In genomic region chr11:80925291-80925690, GRCh38 we compare ENCODE assay signal across 21 cellular contexts.
A peak's percentile ranks its signal among the peaks of the same experiment; 100 is the strongest.
DNase-seq lines count a peak whose midpoint lies in the region; ATAC-seq and TF ChIP-seq lines count a peak whose summit lies in the region.
"Had no signal": no experiment of that assay in that cellular context is flagged by ENCODE, and none has a peak within 500 bp of the region (broad histone marks: within the 10 kb centered on the region; RNA-seq: fewer than 3 reads in every experiment).

No MANE protein-coding gene starts in this region.

- no peak overlapping the region for H3K4me3 ChIP-seq in right cardiac atrium (ENCODE audit: low read length)
- H3K4me3 ChIP-seq in left ventricle myocardium inferior: no peak overlapping the region
- H3K4me3 ChIP-seq in fibroblast of pulmonary artery (replicated peaks; ENCODE audit: low read depth, low read length): no peak overlapping the region
- H3K4me3 ChIP-seq in smooth muscle cell: no peak overlapping the region
- H3K4me3 ChIP-seq: SK-N-MC had no signal

- no peaks in the 10 kb centered on the region for H3K36me3 ChIP-seq in left ventricle myocardium inferior
- no peaks in the 10 kb centered on the region for H3K36me3 ChIP-seq in smooth muscle cell (ENCODE audit: low read depth)

- peaks cover 3% of the 10 kb centered on the region for H3K4me1 ChIP-seq in right cardiac atrium (ENCODE audit: control insufficient read depth, insufficient read depth, low read length)
- H3K4me1 ChIP-seq in left ventricle myocardium inferior: no peaks in the 10 kb centered on the region
- no peaks in the 10 kb centered on the region for H3K4me1 ChIP-seq in smooth muscle cell (ENCODE audit: low read depth)

- no peaks in the 10 kb centered on the region for H3K27me3 ChIP-seq in right cardiac atrium (ENCODE audit: control insufficient read depth, insufficient read depth)
- H3K27me3 ChIP-seq in left ventricle myocardium inferior (ENCODE audit: low read depth): no peaks in the 10 kb centered on the region
- H3K27me3 ChIP-seq in smooth muscle cell (ENCODE audit: low read depth): no peaks in the 10 kb centered on the region

- no peaks in the 10 kb centered on the region for H3K36me3 Mint-ChIP-seq in progenitor cell of endocrine pancreas (ENCODE audit: insufficient read depth)
- H3K36me3 Mint-ChIP-seq in activated T-cell treated with anti-CD3 and anti-CD28 coated beads, Interleukin-2, amount 50 U/mL, for 72 hours (ENCODE audit: insufficient read depth in 2 of 2): no peaks in the 10 kb centered on the region
- H3K36me3 Mint-ChIP-seq: CD8-positive, alpha-beta memory T cell; T-cell had no signal

- H3K79me2 ChIP-seq in smooth muscle cell (ENCODE audit: low read depth): no peaks in the 10 kb centered on the region

- no peaks in the 10 kb centered on the region for H3F3A ChIP-seq in smooth muscle cell (ENCODE audit: low read depth)

- no peaks in the 10 kb centered on the region for H3K27me3 Mint-ChIP-seq in progenitor cell of endocrine pancreas
- H3K27me3 Mint-ChIP-seq in activated T-cell treated with anti-CD3 and anti-CD28 coated beads, Interleukin-2, amount 50 U/mL, for 72 hours (ENCODE audit: low read depth): no peaks in the 10 kb centered on the region
- H3K27me3 Mint-ChIP-seq: CD8-positive, alpha-beta memory T cell; T-cell had no signal

- no peak overlapping the region for H3K4me2 ChIP-seq in smooth muscle cell

- peaks cover 7% of the 10 kb centered on the region for H3K4me1 Mint-ChIP-seq in progenitor cell of endocrine pancreas (ENCODE audit: low read depth)
- H3K4me1 Mint-ChIP-seq in activated T-cell treated with anti-CD3 and anti-CD28 coated beads, Interleukin-2, amount 50 U/mL, for 72 hours (ENCODE audit: low read depth): no peaks in the 10 kb centered on the region
- H3K4me1 Mint-ChIP-seq: CD8-positive, alpha-beta memory T cell; H9; T-cell had no signal

- no peaks in the 10 kb centered on the region for H3K9me3 ChIP-seq in right cardiac atrium (ENCODE audit: control insufficient read depth, low read length)
- no peaks in the 10 kb centered on the region for H3K9me3 ChIP-seq in left ventricle myocardium inferior (replicated peaks)
- no peaks in the 10 kb centered on the region for H3K9me3 ChIP-seq in smooth muscle cell (replicated peaks; ENCODE audit: low read depth)

- WGBS in right cardiac atrium: 35% methylated on average over 4 of the region's 4 CpGs
- 48% methylated on average over 4 of the region's 4 CpGs for WGBS in smooth muscle cell (ENCODE audit: low lambda C conversion rate)

- no peak overlapping the region for H3K27ac Mint-ChIP-seq in progenitor cell of endocrine pancreas
- no peak overlapping the region for H3K27ac Mint-ChIP-seq in activated T-cell treated with anti-CD3 and anti-CD28 coated beads, Interleukin-2, amount 50 U/mL, for 72 hours
- H3K27ac Mint-ChIP-seq: CD8-positive, alpha-beta memory T cell; H9; T-cell had no signal

- H3K9ac ChIP-seq in smooth muscle cell (ENCODE audit: low read depth): no peak overlapping the region

- no peaks in the 10 kb centered on the region for H3K9me3 Mint-ChIP-seq in progenitor cell of endocrine pancreas (ENCODE audit: low read depth)
- H3K9me3 Mint-ChIP-seq in activated T-cell treated with anti-CD3 and anti-CD28 coated beads, Interleukin-2, amount 50 U/mL, for 72 hours: peaks cover 6 to 10% of the 10 kb centered on the region in 2 donors
- H3K9me3 Mint-ChIP-seq: H9 had no signal

- H3K4me3 Mint-ChIP-seq in progenitor cell of endocrine pancreas (ENCODE audit: low read depth): no peak overlapping the region
- H3K4me3 Mint-ChIP-seq in activated T-cell treated with anti-CD3 and anti-CD28 coated beads, Interleukin-2, amount 50 U/mL, for 72 hours: no peak overlapping the region
- H3K4me3 Mint-ChIP-seq: CD8-positive, alpha-beta memory T cell; H9; T-cell had no signal

- TF ChIP-seq CTCF in left ventricle myocardium inferior (IDR thresholded peaks at IDR 0.05; ENCODE audit: borderline replicate concordance) (no peak), fibroblast of pulmonary artery (IDR thresholded peaks at IDR 0.05; ENCODE audit: low read length, missing control alignments) (no peak), smooth muscle cell (IDR thresholded peaks at IDR 0.05; ENCODE audit: borderline replicate concordance, insufficient read depth, poor library complexity, severe bottlenecking) (no peak), progenitor cell of endocrine pancreas (IDR thresholded peaks at IDR 0.05; ENCODE audit: unreplicated experiment) (no peak)

- no peak for DNase-seq in right cardiac atrium
- no peak for DNase-seq in left ventricle myocardium inferior
- peak; percentile 18 for DNase-seq in SK-N-DZ (ENCODE audit: low spot score)
- DNase-seq in fibroblast of pulmonary artery (ENCODE audit: low read depth): peak; percentile 10
- no peak for DNase-seq in smooth muscle cell (lab: John Stamatoyannopoulos, UW; ENCODE audit: unreplicated experiment)
- DNase-seq in progenitor cell of endocrine pancreas (ENCODE audit: low spot score, unreplicated experiment): no peak
- DNase-seq in dermis blood vessel endothelial cell: no peak
- DNase-seq in activated T-cell treated with anti-CD3 and anti-CD28 coated beads, Interleukin-2, amount 50 U/mL, for 72 hours: no peak
- DNase-seq: C1 segment of cervical spinal cord; CD8-positive, alpha-beta memory T cell; H9; IMR-90; MM.1S; NCI-H1105; NCI-H1694 treated with DMSO at 0.1 percent for 48 hours; NCI-H2107; NCI-H226; NCI-H524 treated with DMSO at 0.1 percent for 48 hours; Right ventricle myocardium superior; T-cell had no signal

- no peaks in the 10 kb centered on the region for H4K20me1 ChIP-seq in smooth muscle cell (ENCODE audit: low read depth)

- intact Hi-C loops in right cardiac atrium (cut with DNase I) (no loop called here), left ventricle myocardium inferior (cut with micrococcal nuclease) (no loop called here)

- peak overlapping the region; percentile 26 for H2AFZ ChIP-seq in smooth muscle cell (ENCODE audit: low read depth)

- H3K27ac ChIP-seq in right cardiac atrium (ENCODE audit: low read length) (no peak overlapping the region), left ventricle myocardium inferior (replicated peaks) (no peak overlapping the region), smooth muscle cell (ENCODE audit: low read depth) (no peak overlapping the region)
- H3K27ac ChIP-seq: SK-N-MC had no signal

- peak; percentile 93 to 95 for ATAC-seq in right cardiac atrium
- ATAC-seq in activated T-cell treated with anti-CD3 and anti-CD28 coated beads, Interleukin-2, amount 50 U/mL, for 72 hours (replicated peaks in 1 of 2): no peak
- ATAC-seq: T-cell had no signal

Comparison
In these comparisons a context has a peak if more than half of its experiments do, and no peak if none do; other contexts are left out.
1. ATAC-seq: peak in right cardiac atrium (2 of 2); none in activated T-cell treated with anti-CD3 and anti-CD28 coated beads, Interleukin-2, amount 50 U/mL, for 72 hours (0 of 2).
2. DNase-seq: peak in SK-N-DZ (single experiment) and fibroblast of pulmonary artery (single experiment); none in right cardiac atrium (0 of 3), left ventricle myocardium inferior (single experiment), smooth muscle cell (single experiment), progenitor cell of endocrine pancreas (single experiment), dermis blood vessel endothelial cell (single experiment) and activated T-cell treated with anti-CD3 and anti-CD28 coated beads, Interleukin-2, amount 50 U/mL, for 72 hours (0 of 2).